ENCODE assay signal across 12 cellular contexts in genomic region chr11:12269104-12269441, GRCh38.
DNase-seq lines count a peak whose midpoint lies in the region; ATAC-seq, FAIRE-seq and TF ChIP-seq lines count a peak whose summit lies in the region.
"Had no signal": no experiment of that assay in that cellular context is flagged by ENCODE, and none has a peak within 500 bp of the region (broad histone marks: within the 10 kb centered on the region; RNA-seq: fewer than 3 reads in every experiment).

No MANE protein-coding gene starts in this region.

- intact Hi-C loops in kidney (cut with DNase I) = no loop called here

- H3F3A ChIP-seq in GM23338 (replicated peaks; ENCODE audit: low read depth) = no peaks in the 10 kb centered on the region

- H3K4me2 ChIP-seq in GM23338 = no peak overlapping the region

- H2AFZ ChIP-seq in GM23338 = no peak overlapping the region

- FAIRE-seq in kidney (lab: Jason Lieb, UNC) = no peak

- H3K9me3 Mint-ChIP-seq in HFFc6 (no peaks in the 10 kb centered on the region), progenitor cell of endocrine pancreas (ENCODE audit: low read depth) (no peaks in the 10 kb centered on the region), GM23338 (no peaks in the 10 kb centered on the region)
- H3K9me3 Mint-ChIP-seq in stimulated activated effector memory CD8-positive, alpha-beta T cell treated with anti-CD3 and anti-CD28 coated beads, Interleukin-12 subunit alpha, Interleukin-12 subunit beta, amount 100 ng/mL, for 72 hours = no peaks in the 10 kb centered on the region

- no peak overlapping the region for H3K4me3 ChIP-seq in cardiac fibroblast (replicated peaks in 1 of 2; ENCODE audit: low read depth in 2 of 2, low read length in 2 of 2)
- H3K4me3 ChIP-seq in kidney (ENCODE audit: low read length in 2 of 2) = no peak overlapping the region
- no peak overlapping the region for H3K4me3 ChIP-seq in tibial nerve
- H3K4me3 ChIP-seq in GM23338 = no peak overlapping the region

- no peaks in the 10 kb centered on the region for H3K36me3 ChIP-seq in kidney (ENCODE audit: control insufficient read depth in 1 of 2, insufficient read depth in 2 of 2, low read length in 2 of 2)
- no peaks in the 10 kb centered on the region for H3K36me3 ChIP-seq in tibial nerve
- no peaks in the 10 kb centered on the region for H3K36me3 ChIP-seq in GM23338 (ENCODE audit: insufficient read depth)
- H3K36me3 ChIP-seq: neutrophil, WERI-Rb-1 had no signal

- no peak overlapping the region for H3K9ac ChIP-seq in kidney (ENCODE audit: low read length in 2 of 2)

- no peak for ATAC-seq in stimulated activated effector memory CD8-positive, alpha-beta T cell treated with anti-CD3 and anti-CD28 coated beads, Interleukin-12 subunit alpha, Interleukin-12 subunit beta, amount 100 ng/mL, for 72 hours
- no peak; the same call in 2 of the 3 replicates for ATAC-seq in GM23338

- H3K4me3 Mint-ChIP-seq in HFFc6 (no peak overlapping the region), progenitor cell of endocrine pancreas (ENCODE audit: low read depth) (no peak overlapping the region), GM23338 (no peak overlapping the region)
- H3K4me3 Mint-ChIP-seq in stimulated activated effector memory CD8-positive, alpha-beta T cell treated with anti-CD3 and anti-CD28 coated beads, Interleukin-12 subunit alpha, Interleukin-12 subunit beta, amount 100 ng/mL, for 72 hours = no peak overlapping the region

- no peak for TF ChIP-seq EP300 in tibial nerve (IDR thresholded peaks at IDR 0.05)

- no peaks in the 10 kb centered on the region for H3K9me3 ChIP-seq in kidney (ENCODE audit: control insufficient read depth in 1 of 2, low read length in 2 of 2)
- no peaks in the 10 kb centered on the region for H3K9me3 ChIP-seq in tibial nerve
- H3K9me3 ChIP-seq: neutrophil had no signal

- WGBS in tibial nerve, 2 donors = 48 to 66% methylated on average over 3 of the region's 3 CpGs

- no peak for TF ChIP-seq CTCF in HFFc6 (IDR thresholded peaks at IDR 0.05)
- no peak for TF ChIP-seq CTCF in cardiac fibroblast (IDR thresholded peaks at IDR 0.05; ENCODE audit: low read depth, low read length)
- TF ChIP-seq CTCF in kidney (IDR thresholded peaks at IDR 0.05; ENCODE audit: borderline replicate concordance, extremely low read depth, insufficient read depth) = no peak
- TF ChIP-seq CTCF in progenitor cell of endocrine pancreas (IDR thresholded peaks at IDR 0.05; ENCODE audit: unreplicated experiment) = no peak
- no peak for TF ChIP-seq CTCF in tibial nerve (IDR thresholded peaks at IDR 0.05)
- TF ChIP-seq CTCF in GM23338 (conservative IDR thresholded peaks at IDR 0.05; ENCODE audit: low read depth in 2 of 2) = no peak

- no peaks in the 10 kb centered on the region for H3K9me2 ChIP-seq in GM23338 (ENCODE audit: insufficient read depth)

- DNase-seq in HFFc6 = no peak
- peak; percentile 26 to 83 for DNase-seq in cardiac fibroblast (ENCODE audit: low read depth in 2 of 2)
- DNase-seq in kidney = peak; percentile 74
- DNase-seq in stimulated activated effector memory CD8-positive, alpha-beta T cell treated with anti-CD3 and anti-CD28 coated beads, Interleukin-12 subunit alpha, Interleukin-12 subunit beta, amount 100 ng/mL, for 72 hours (ENCODE audit: low spot score in 2 of 2) = no peak
- DNase-seq in progenitor cell of endocrine pancreas (ENCODE audit: low spot score, unreplicated experiment) = no peak
- no peak for DNase-seq in tibial nerve (ENCODE audit: low spot score in 2 of 2)
- no peak for DNase-seq in NCI-H1930 (lab: John Stamatoyannopoulos, UW)
- no peak for DNase-seq in GM23338 (ENCODE audit: low spot score)
- DNase-seq: activated naive CD4-positive, alpha-beta T cell treated with Interleukin-2 at 50 U/mL for 16 hours; Kasumi-1; WERI-Rb-1 had no signal

- H3K27me3 Mint-ChIP-seq in HFFc6 (ENCODE audit: insufficient read depth) (peaks cover 2% of the 10 kb centered on the region), progenitor cell of endocrine pancreas (peaks cover 7% of the 10 kb centered on the region), GM23338 (ENCODE audit: insufficient read depth, low read depth, poor library complexity) (peaks cover 9% of the 10 kb centered on the region)

- H3K36me3 Mint-ChIP-seq in HFFc6 (ENCODE audit: low read depth) (peaks cover 5% of the 10 kb centered on the region; the same call in 1 of the 2 replicates), progenitor cell of endocrine pancreas (ENCODE audit: insufficient read depth) (no peaks in the 10 kb centered on the region), GM23338 (ENCODE audit: low read depth) (no peaks in the 10 kb centered on the region)
- H3K36me3 Mint-ChIP-seq in stimulated activated effector memory CD8-positive, alpha-beta T cell treated with anti-CD3 and anti-CD28 coated beads, Interleukin-12 subunit alpha, Interleukin-12 subunit beta, amount 100 ng/mL, for 72 hours = no peaks in the 10 kb centered on the region

- H3K27me3 ChIP-seq in tibial nerve (no peaks in the 10 kb centered on the region), GM23338 (ENCODE audit: insufficient read depth) (no peaks in the 10 kb centered on the region)
- H3K27me3 ChIP-seq: neutrophil had no signal

- TF ChIP-seq POLR2A in tibial nerve (IDR thresholded peaks at IDR 0.05) = no peak

- no peaks in the 10 kb centered on the region for H4K20me1 ChIP-seq in GM23338 (replicated peaks; ENCODE audit: insufficient read depth)

- H3K27ac ChIP-seq in kidney (ENCODE audit: low read depth in 2 of 2, low read length in 2 of 2) (no peak overlapping the region), tibial nerve (no peak overlapping the region), GM23338 (ENCODE audit: low read depth) (no peak overlapping the region)
- H3K27ac ChIP-seq: neutrophil, WERI-Rb-1 had no signal

- H3K4me1 Mint-ChIP-seq in HFFc6 (ENCODE audit: low read depth) (peaks cover 27% of the 10 kb centered on the region), progenitor cell of endocrine pancreas (ENCODE audit: low read depth) (peaks cover 14% of the 10 kb centered on the region), GM23338 (peaks cover 5% of the 10 kb centered on the region; the same call in 2 of the 3 replicates)
- H3K4me1 Mint-ChIP-seq in stimulated activated effector memory CD8-positive, alpha-beta T cell treated with anti-CD3 and anti-CD28 coated beads, Interleukin-12 subunit alpha, Interleukin-12 subunit beta, amount 100 ng/mL, for 72 hours = no peaks in the 10 kb centered on the region

- H3K79me2 ChIP-seq in GM23338 (replicated peaks; ENCODE audit: insufficient read depth) = no peaks in the 10 kb centered on the region

- H3K4me1 ChIP-seq in kidney (ENCODE audit: control insufficient read depth in 1 of 2, insufficient read depth in 1 of 2, low read depth in 1 of 2, low read length in 2 of 2) = peaks cover 0 to 4% of the 10 kb centered on the region in 2 donors
- H3K4me1 ChIP-seq in tibial nerve = peaks cover 0 to 12% (median 0%) of the 10 kb centered on the region in 4 donors
- H3K4me1 ChIP-seq in GM23338 (ENCODE audit: insufficient read depth) = no peaks in the 10 kb centered on the region

- H3K27ac Mint-ChIP-seq in HFFc6 (peak overlapping the region; percentile 30; the same call in 1 of the 2 replicates), progenitor cell of endocrine pancreas (no peak overlapping the region), GM23338 (no peak overlapping the region)
- peak overlapping the region; percentile 13 for H3K27ac Mint-ChIP-seq in stimulated activated effector memory CD8-positive, alpha-beta T cell treated with anti-CD3 and anti-CD28 coated beads, Interleukin-12 subunit alpha, Interleukin-12 subunit beta, amount 100 ng/mL, for 72 hours

TF ChIP-seq in GM23338, 12 proteins besides CTCF, POLR2A, EP300 and RAD21 (continues in another document):
- no peak for TF ChIP-seq ZNF331 (CRISPR knock-in tag; IDR thresholded peaks at IDR 0.05; ENCODE audit: low read depth)
- TF ChIP-seq NANOG (IDR thresholded peaks at IDR 0.05; ENCODE audit: borderline replicate concordance) = no peak

Comparison
In these comparisons a context has a peak if more than half of its experiments do, and no peak if none do; other contexts are left out.
1. DNase-seq: peak in cardiac fibroblast (2 of 2) and kidney (single experiment); none in HFFc6 (single experiment), stimulated activated effector memory CD8-positive, alpha-beta T cell treated with anti-CD3 and anti-CD28 coated beads, Interleukin-12 subunit alpha, Interleukin-12 subunit beta, amount 100 ng/mL, for 72 hours (0 of 2), progenitor cell of endocrine pancreas (single experiment), tibial nerve (0 of 2), NCI-H1930 (0 of 2) and GM23338 (single experiment).
2. H3K27ac Mint-ChIP-seq: peak in HFFc6 (single experiment) and stimulated activated effector memory CD8-positive, alpha-beta T cell treated with anti-CD3 and anti-CD28 coated beads, Interleukin-12 subunit alpha, Interleukin-12 subunit beta, amount 100 ng/mL, for 72 hours (single experiment); none in progenitor cell of endocrine pancreas (single experiment) and GM23338 (single experiment).